Comparison of ENCODE assay signal across 23 cellular contexts in the genomic region with DNA sequence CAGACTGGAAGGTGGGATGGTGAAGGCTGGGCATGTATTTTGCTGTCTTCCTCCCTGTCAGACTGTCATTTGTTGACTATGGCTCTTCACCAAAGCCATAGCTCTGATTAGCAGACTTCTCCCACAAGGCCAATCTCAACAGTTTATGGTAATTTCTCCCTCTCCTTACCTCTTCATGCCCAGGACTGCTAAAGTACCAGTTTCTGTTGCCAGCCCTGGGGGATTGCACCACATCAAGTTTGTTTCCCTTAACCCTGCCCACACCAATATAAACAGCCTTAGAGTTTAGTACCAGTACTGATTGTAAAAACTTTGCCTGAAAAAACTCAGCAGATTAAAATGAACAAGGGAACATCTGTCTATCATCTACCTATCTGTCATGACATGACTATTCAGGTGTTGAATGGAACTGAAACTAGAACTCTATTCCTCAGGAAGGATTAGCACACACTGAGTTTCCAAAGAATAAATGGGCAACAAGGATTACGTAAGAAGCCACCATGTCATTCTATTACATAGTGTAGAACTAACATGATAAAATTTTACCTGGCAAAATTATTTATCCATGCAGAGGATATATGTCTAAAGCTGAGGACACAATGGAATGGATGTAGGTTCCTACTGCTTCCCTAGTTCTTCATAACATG. TPM values are rescaled to one million over a fixed set of nuclear protein-coding genes. Genes with fewer than 3 reads are reported as not detected.
DNase-seq lines count a peak whose midpoint lies in the region; ATAC-seq, FAIRE-seq and TF ChIP-seq lines count a peak whose summit lies in the region.
"Had no signal": no experiment of that assay in that cellular context is flagged by ENCODE, and none has a peak within 500 bp of the region (broad histone marks: within the 10 kb centered on the region; RNA-seq: fewer than 3 reads in every experiment).

No MANE protein-coding gene starts in this region.

- H3K4me2 ChIP-seq in HepG2 (ENCODE audit: low read depth, low read length), result no peak overlapping the region
- H3K4me2 ChIP-seq: A549, BLaER1 had no signal

- ATAC-seq in HepG2, result no peak
- peak in 3 of 4 donors; percentile 32 to 81 (median 59) for ATAC-seq in psoas muscle
- ATAC-seq: A549; CD8-positive, alpha-beta T cell had no signal

- H3K27ac Mint-ChIP-seq in HFFc6 (peak overlapping the region; percentile 41), chondrocyte (ENCODE audit: unreplicated experiment) (peak overlapping the region; percentile 32)
- H3K27ac Mint-ChIP-seq in activated T-helper 2 cell treated with anti-CD3 and anti-CD28 coated beads, Interferon-gamma antibody, Interleukin-2, Interleukin-4, amounts not matched to agents 10 μg/mL and 5 μg/mL and 100 μg/mL, durations not matched to agents 14 hours and 24 hours and 36 hours, result no peak overlapping the region
- H3K27ac Mint-ChIP-seq: CD8-positive, alpha-beta T cell had no signal

- H3K4me1 Mint-ChIP-seq in HFFc6 (ENCODE audit: low read depth), result peaks cover 74% of the 10 kb centered on the region
- H3K4me1 Mint-ChIP-seq in chondrocyte (ENCODE audit: low read depth), result peaks cover 28% of the 10 kb centered on the region
- H3K4me1 Mint-ChIP-seq in activated T-helper 2 cell treated with anti-CD3 and anti-CD28 coated beads, Interferon-gamma antibody, Interleukin-2, Interleukin-4, amounts not matched to agents 10 μg/mL and 5 μg/mL and 100 μg/mL, durations not matched to agents 14 hours and 24 hours and 36 hours (ENCODE audit: low read depth), result no peaks in the 10 kb centered on the region

- BruUV-seq in HepG2 (replicated peaks; lab: Mats Ljungman, UMichigan), result no TSS peak

- H3K4me3 ChIP-seq in HepG2 (replicated peaks in 1 of 3; ENCODE audit: insufficient read depth in 1 of 3, low read depth in 2 of 3, low read length in 3 of 3) (no peak overlapping the region), psoas muscle (peak overlapping the region; percentile 10), lower leg skin (ENCODE audit: low read depth, poor library complexity, severe bottlenecking) (no peak overlapping the region)
- H3K4me3 ChIP-seq: A549, BLaER1, SK-N-MC had no signal

- TF ChIP-seq CTCF in HFFc6 (IDR thresholded peaks at IDR 0.05) (no peak), chondrocyte (IDR thresholded peaks at IDR 0.05) (no peak), HepG2 (CRISPR knock-in tag; IDR thresholded peaks at IDR 0.05) (no peak), psoas muscle (IDR thresholded peaks at IDR 0.05) (no peak), lower leg skin (IDR thresholded peaks at IDR 0.05) (no peak)

- H3K27me3 Mint-ChIP-seq in HFFc6 (ENCODE audit: insufficient read depth) (no peaks in the 10 kb centered on the region), chondrocyte (ENCODE audit: low read depth) (no peaks in the 10 kb centered on the region)
- no peaks in the 10 kb centered on the region for H3K27me3 Mint-ChIP-seq in activated T-helper 2 cell treated with anti-CD3 and anti-CD28 coated beads, Interferon-gamma antibody, Interleukin-2, Interleukin-4, amounts not matched to agents 10 μg/mL and 5 μg/mL and 100 μg/mL, durations not matched to agents 14 hours and 24 hours and 36 hours (ENCODE audit: low read depth)

- DNase-seq in HFFc6, result no peak
- no peak for DNase-seq in chondrocyte (ENCODE audit: low spot score)
- DNase-seq in HepG2 (ENCODE audit: low spot score), result no peak
- no peak for DNase-seq in psoas muscle
- DNase-seq in lower leg skin (ENCODE audit: low spot score in 2 of 2), result no peak
- DNase-seq in NCI-H1105 treated with DMSO at 0.1 percent for 48 hours (lab: John Stamatoyannopoulos, UW), result no peak
- DNase-seq in activated T-helper 2 cell treated with anti-CD3 and anti-CD28 coated beads, Interferon-gamma antibody, Interleukin-2, Interleukin-4, amounts not matched to agents 10 μg/mL and 5 μg/mL and 100 μg/mL, durations not matched to agents 14 hours and 24 hours and 36 hours (ENCODE audit: low spot score), result no peak
- DNase-seq: CD8-positive, alpha-beta T cell; MV-4-11; NCI-H1417; NCI-H187; NCI-H2227 treated with DMSO at 0.1 percent for 48 hours; NCI-H510A treated with DMSO at 0.1 percent for 48 hours; NCI-H774; OCI-M1; Right ventricle myocardium superior had no signal

- no peak for FAIRE-seq in HepG2 (lab: Jason Lieb, UNC)
- FAIRE-seq: GM12892, GM18507, H1 had no signal

- H3K27ac ChIP-seq in HepG2 (ENCODE audit: extremely low read length, insufficient read depth, low read length), result no peak overlapping the region
- peak overlapping the region; percentile 97 for H3K27ac ChIP-seq in psoas muscle
- H3K27ac ChIP-seq: A549, BLaER1, HL-60, SK-N-MC had no signal

- no peaks in the 10 kb centered on the region for H3K27me3 ChIP-seq in HepG2 (ENCODE audit: control insufficient read depth in 1 of 2, insufficient read depth in 2 of 2, low read length in 2 of 2)
- no peaks in the 10 kb centered on the region for H3K27me3 ChIP-seq in psoas muscle (ENCODE audit: insufficient read depth in 3 of 3, low read length in 2 of 3)
- H3K27me3 ChIP-seq: BLaER1 had no signal

- H3K9me3 Mint-ChIP-seq in HFFc6, result no peaks in the 10 kb centered on the region
- no peaks in the 10 kb centered on the region for H3K9me3 Mint-ChIP-seq in chondrocyte (ENCODE audit: low read depth)
- H3K9me3 Mint-ChIP-seq in activated T-helper 2 cell treated with anti-CD3 and anti-CD28 coated beads, Interferon-gamma antibody, Interleukin-2, Interleukin-4, amounts not matched to agents 10 μg/mL and 5 μg/mL and 100 μg/mL, durations not matched to agents 14 hours and 24 hours and 36 hours, result no peaks in the 10 kb centered on the region
- H3K9me3 Mint-ChIP-seq: CD8-positive, alpha-beta T cell had no signal

- in situ Hi-C loops in HepG2 (cut with HindIII; ENCODE audit: extremely low pct_ligation_motif_present, low pct_unique_long_range_greater_than_20kb), result no loop called here

- TF ChIP-seq POLR2A in HepG2 (IDR thresholded peaks at IDR 0.05; ENCODE audit: insufficient read depth in 1 of 2, low read depth in 2 of 2, low read length in 2 of 2), result no peak
- TF ChIP-seq POLR2A in lower leg skin (IDR thresholded peaks at IDR 0.05), result no peak

- WGBS in HepG2 (ENCODE audit: low lambda C conversion rate), result 90% methylated on average over 1 of the region's 1 CpG
- WGBS in psoas muscle, 3 donors, result 44 to 73% (median 56%) methylated on average over 1 of the region's 1 CpG
- WGBS in lower leg skin, 2 donors, result 89 to 94% methylated on average over 1 of the region's 1 CpG

- TF ChIP-seq RAD21 in HepG2 (CRISPR knock-in tag; IDR thresholded peaks at IDR 0.05), result no peak

- CTCF ChIA-PET in HepG2 (lab: Yijun Ruan, JAX; ENCODE audit: low intra/inter-chr PET ratio, low total read pairs), result no interaction called here

- POLR2A ChIA-PET in HepG2 (lab: Yijun Ruan, JAX), result no interaction called here

- no peak for TF ChIP-seq EP300 in HepG2 (IDR thresholded peaks at IDR 0.05; ENCODE audit: low read depth in 2 of 2, low read length in 2 of 2)
- TF ChIP-seq EP300 in HepG2 (CRISPR knock-in tag; IDR thresholded peaks at IDR 0.05; ENCODE audit: borderline replicate concordance), result no peak

- intact Hi-C loops in HepG2 (cut with micrococcal nuclease; ENCODE audit: unreplicated experiment) (no loop called here), psoas muscle (cut with DNase I) (no loop called here), lower leg skin (cut with DNase I; ENCODE audit: low total_unique reads) (no loop called here)
- intact Hi-C loops in activated T-helper 2 cell treated with anti-CD3 and anti-CD28 coated beads, Interferon-gamma antibody, Interleukin-2, Interleukin-4, amounts not matched to agents 10 μg/mL and 5 μg/mL and 100 μg/mL, durations not matched to agents 14 hours and 24 hours and 36 hours (cut with micrococcal nuclease), result no loop called here

- no peak overlapping the region for H2AFZ ChIP-seq in HepG2 (ENCODE audit: low read length)

- H3K79me2 ChIP-seq in HepG2 (ENCODE audit: insufficient read depth, low read length), result peaks cover 4% of the 10 kb centered on the region

- H3K4me1 ChIP-seq in HepG2 (ENCODE audit: insufficient read depth, low read length), result peaks cover 6% of the 10 kb centered on the region; the same call in 1 of the 2 replicates
- peaks cover 72% of the 10 kb centered on the region for H3K4me1 ChIP-seq in psoas muscle
- H3K4me1 ChIP-seq: BLaER1 had no signal

- peaks cover 88% of the 10 kb centered on the region for H3K36me3 Mint-ChIP-seq in HFFc6 (ENCODE audit: low read depth)
- peaks cover 30% of the 10 kb centered on the region for H3K36me3 Mint-ChIP-seq in chondrocyte (ENCODE audit: low read depth)
- H3K36me3 Mint-ChIP-seq in activated T-helper 2 cell treated with anti-CD3 and anti-CD28 coated beads, Interferon-gamma antibody, Interleukin-2, Interleukin-4, amounts not matched to agents 10 μg/mL and 5 μg/mL and 100 μg/mL, durations not matched to agents 14 hours and 24 hours and 36 hours (ENCODE audit: low read depth), result peaks cover 74% of the 10 kb centered on the region

- no peak overlapping the region for H3K9ac ChIP-seq in HepG2 (ENCODE audit: insufficient read depth, low read depth, low read length)
- H3K9ac ChIP-seq: BLaER1 had no signal

- H4K20me1 ChIP-seq in HepG2 (ENCODE audit: insufficient read depth, low read length), result no peaks in the 10 kb centered on the region

- H3K9me3 ChIP-seq in HepG2 (ENCODE audit: low read length) (no peaks in the 10 kb centered on the region), psoas muscle (no peaks in the 10 kb centered on the region)
- H3K9me3 ChIP-seq: A549, BLaER1 had no signal

- H3K4me3 Mint-ChIP-seq in HFFc6, result no peak overlapping the region
- no peak overlapping the region for H3K4me3 Mint-ChIP-seq in chondrocyte (ENCODE audit: unreplicated experiment)
- no peak overlapping the region for H3K4me3 Mint-ChIP-seq in activated T-helper 2 cell treated with anti-CD3 and anti-CD28 coated beads, Interferon-gamma antibody, Interleukin-2, Interleukin-4, amounts not matched to agents 10 μg/mL and 5 μg/mL and 100 μg/mL, durations not matched to agents 14 hours and 24 hours and 36 hours (ENCODE audit: low read depth)
- H3K4me3 Mint-ChIP-seq: CD8-positive, alpha-beta T cell had no signal

- peaks cover 19 to 80% of the 10 kb centered on the region in 2 experiments for H3K36me3 ChIP-seq in HepG2 (replicated peaks in 1 of 2; ENCODE audit: control insufficient read depth in 1 of 2, insufficient read depth in 2 of 2, low read length in 2 of 2)
- H3K36me3 ChIP-seq in psoas muscle (ENCODE audit: insufficient read depth in 1 of 2, low read depth in 1 of 2), result peaks cover 8 to 42% of the 10 kb centered on the region in 2 donors

RNA-seq across cellular contexts. Expression of a gene that starts 13.7 kb away (rescaled TPM):
- total RNA-seq in HFFc6 (2021; fragmentation: NEBNext Ultra II Directional; extraction: Animal tissue kit (Norgen Biotek cat#: 25700)), result 100 to 1,000 TPM; 113 to 126 (median 120) TPM
- total RNA-seq in chondrocyte, result 46.8 to 49.8 TPM (median 47.0 TPM) in 3 replicates
- total RNA-seq in HepG2 (2016; rRNA removed; fragmentation: Illumina TruSeq; extraction: Trizol), result 59.1 and 59.3 TPM in 2 replicates
- 8.4 and 12.9 TPM in 2 replicates for total RNA-seq in HepG2 (2016; cell fraction: cytosol; rRNA removed; fragmentation: Illumina TruSeq; extraction: Trizol; ENCODE audit: low read depth)
- 54.2 and 72.2 TPM in 2 replicates for total RNA-seq in HepG2 (2016; cell fraction: insoluble cytoplasmic fraction; rRNA removed; fragmentation: Illumina TruSeq; extraction: Trizol)
- total RNA-seq in HepG2 (2016; cell fraction: membrane; rRNA removed; fragmentation: Illumina TruSeq; extraction: Trizol), result 24.4 TPM in 2 replicates
- 58.1 and 65.8 TPM in 2 replicates for total RNA-seq in HepG2 (2016; cell fraction: nucleus; rRNA removed; fragmentation: Illumina TruSeq; extraction: Trizol)
- 30.0 and 42.5 TPM in 2 replicates for polyA plus RNA-seq in HepG2 (2011; rRNA removed)
- 14.6 and 23.9 TPM in 2 replicates for polyA plus RNA-seq in HepG2 (2011; cell fraction: cytosol; rRNA removed)
- 18.9 and 26.2 TPM in 2 replicates for polyA plus RNA-seq in HepG2 (2011; cell fraction: nucleus; rRNA removed)
- 37.5 and 58.9 TPM in 2 replicates for polyA plus RNA-seq in HepG2 (2012)
- polyA plus RNA-seq in HepG2 (2016; cell fraction: cytosol; fragmentation: Illumina TruSeq; extraction: Trizol; ENCODE audit: low read depth), result 8.4 and 9.6 TPM in 2 replicates
- 57.2 and 67.4 TPM in 2 replicates for polyA plus RNA-seq in HepG2 (2016; cell fraction: insoluble cytoplasmic fraction; fragmentation: Illumina TruSeq; extraction: Trizol; ENCODE audit: low read depth)
- 16.7 and 18.6 TPM in 2 replicates for polyA plus RNA-seq in HepG2 (2016; cell fraction: membrane; fragmentation: Illumina TruSeq; extraction: Trizol; ENCODE audit: low read depth)
- 44.6 and 44.8 TPM in 2 replicates for polyA plus RNA-seq in HepG2 (2016; cell fraction: nucleus; fragmentation: Illumina TruSeq; extraction: Trizol; ENCODE audit: insufficient read depth, low read depth)
- 3.2 and 8.2 TPM in 2 replicates for polyA minus RNA-seq in HepG2 (2011; rRNA and poly(A)+ RNA removed; ENCODE audit: low replicate concordance)
- polyA minus RNA-seq in HepG2 (2011; cell fraction: cytosol; rRNA and poly(A)+ RNA removed), result 18.1 and 22.6 TPM in 2 replicates
- polyA minus RNA-seq in HepG2 (2011; cell fraction: nucleus; rRNA and poly(A)+ RNA removed), result 116 and 120 TPM in 2 replicates
- total RNA-seq in psoas muscle, result 100 to 1,000 TPM in 3 of 4 donors, 10 to 100 TPM in 1; 61.5 to 291 (median 181) TPM
- 100 to 1,000 TPM in 2 of 3 donors, 10 to 100 TPM in 1; 69.0 to 240 (median 151) TPM for polyA plus RNA-seq in psoas muscle
- total RNA-seq in lower leg skin, result 10 to 100 TPM in 3 of 4 donors, 1 to 10 TPM in 1; 8.1 to 24.0 (median 19.0) TPM
- total RNA-seq in activated T-helper 2 cell treated with anti-CD3 and anti-CD28 coated beads, Interferon-gamma antibody, Interleukin-2, Interleukin-4, amounts not matched to agents 10 μg/mL and 5 μg/mL and 100 μg/mL, durations not matched to agents 14 hours and 24 hours and 36 hours, result 16.3 and 17.6 TPM in 2 replicates
